In genomic region chr6:166999845-167000253, GRCh38 we compare ENCODE assay signal across 8 cellular contexts. TPM values are rescaled to one million over a fixed set of nuclear protein-coding genes. Genes with fewer than 3 reads are reported as not detected.
DNase-seq lines count a peak whose midpoint lies in the region; ATAC-seq and TF ChIP-seq lines count a peak whose summit lies in the region.

No MANE protein-coding gene starts in this region.

- WGBS in smooth muscle cell (ENCODE audit: low lambda C conversion rate): 4% methylated on average over 16 of the region's 16 CpGs

- H3K36me3 ChIP-seq in smooth muscle cell (ENCODE audit: low read depth): peaks cover 7% of the 10 kb centered on the region

- peaks cover 27% of the 10 kb centered on the region for H3K79me2 ChIP-seq in smooth muscle cell (ENCODE audit: low read depth)

- peak overlapping the region; percentile 91 for H3K4me3 ChIP-seq in iPS-11a (ENCODE audit: low read depth, low read length)
- H3K4me3 ChIP-seq in smooth muscle cell: peak overlapping the region; percentile 86

- peak overlapping the region; percentile 85 for H3K4me3 Mint-ChIP-seq in activated naive CD4-positive, alpha-beta T cell treated with anti-CD3 and anti-CD28 coated beads for 36 hours
- peak overlapping the region; percentile 90 for H3K4me3 Mint-ChIP-seq in activated B cell treated with CpG ODN at 0.5 μM for 24 hours

- H3K9me3 ChIP-seq in smooth muscle cell (replicated peaks; ENCODE audit: low read depth): no peaks in the 10 kb centered on the region

- H3K27ac ChIP-seq in smooth muscle cell (ENCODE audit: low read depth): peak overlapping the region; percentile 76

- H3K36me3 Mint-ChIP-seq in activated naive CD4-positive, alpha-beta T cell treated with anti-CD3 and anti-CD28 coated beads for 36 hours (ENCODE audit: low read depth): peaks cover 8% of the 10 kb centered on the region
- H3K36me3 Mint-ChIP-seq in activated B cell treated with CpG ODN at 0.5 μM for 24 hours (ENCODE audit: low read depth): peaks cover 21% of the 10 kb centered on the region

- no peaks in the 10 kb centered on the region for H3K9me3 Mint-ChIP-seq in activated naive CD4-positive, alpha-beta T cell treated with anti-CD3 and anti-CD28 coated beads for 36 hours
- H3K9me3 Mint-ChIP-seq in activated B cell treated with CpG ODN at 0.5 μM for 24 hours: no peaks in the 10 kb centered on the region

- DNase-seq in activated naive CD4-positive, alpha-beta T cell treated with anti-CD3 and anti-CD28 coated beads for 36 hours: peak; percentile 13
- no peak for DNase-seq in activated naive CD4-positive, alpha-beta T cell treated with anti-CD3 and anti-CD28 coated beads, Interleukin-2, amount 50 U/mL, for 16 hours
- DNase-seq in activated B cell treated with CpG ODN at 0.5 μM for 24 hours (no peak), smooth muscle cell (lab: John Stamatoyannopoulos, UW; ENCODE audit: unreplicated experiment) (no peak)
- no peak for DNase-seq in activated CD8-positive, alpha-beta memory T cell treated with anti-CD3 and anti-CD28 coated beads, Interleukin-2, amount 50 U/mL, for 4 hours

- intact Hi-C loops in activated naive CD4-positive, alpha-beta T cell treated with anti-CD3 and anti-CD28 coated beads for 36 hours (cut with micrococcal nuclease): loop anchor here (1.0 to 5.0 kb wide), 6 partner anchors 47 to 617 kb away; partner anchors contain the start of genes MPC1 and RPS6KA2
- intact Hi-C loops in activated B cell treated with CpG ODN at 0.5 μM for 24 hours (cut with micrococcal nuclease): loop anchor here (1.0 to 5.0 kb wide), 12 partner anchors 21 to 658 kb away; partner anchors contain the start of genes RAMACL, RNASET2, RPS6KA2 and SFT2D1

- TF ChIP-seq CTCF in activated B cell treated with CpG ODN at 0.5 μM for 24 hours (IDR thresholded peaks at IDR 0.05) (no peak), smooth muscle cell (IDR thresholded peaks at IDR 0.05; ENCODE audit: borderline replicate concordance, insufficient read depth, poor library complexity, severe bottlenecking) (no peak)

- peaks cover 26% of the 10 kb centered on the region for H3K4me1 Mint-ChIP-seq in activated naive CD4-positive, alpha-beta T cell treated with anti-CD3 and anti-CD28 coated beads for 36 hours (ENCODE audit: low read depth)
- H3K4me1 Mint-ChIP-seq in activated B cell treated with CpG ODN at 0.5 μM for 24 hours: peaks cover 29% of the 10 kb centered on the region

- H3F3A ChIP-seq in smooth muscle cell (ENCODE audit: low read depth): no peaks in the 10 kb centered on the region

- H3K4me2 ChIP-seq in smooth muscle cell: peak overlapping the region; percentile 93

- peaks cover 3% of the 10 kb centered on the region for H4K20me1 ChIP-seq in smooth muscle cell (ENCODE audit: low read depth)

- no peaks in the 10 kb centered on the region for H3K27me3 Mint-ChIP-seq in activated naive CD4-positive, alpha-beta T cell treated with anti-CD3 and anti-CD28 coated beads for 36 hours (ENCODE audit: low read depth)
- H3K27me3 Mint-ChIP-seq in activated B cell treated with CpG ODN at 0.5 μM for 24 hours: no peaks in the 10 kb centered on the region

- peak overlapping the region; percentile 77 for H3K9ac ChIP-seq in smooth muscle cell (ENCODE audit: low read depth)

- H3K27ac Mint-ChIP-seq in activated naive CD4-positive, alpha-beta T cell treated with anti-CD3 and anti-CD28 coated beads for 36 hours: peak overlapping the region; percentile 60
- peak overlapping the region; percentile 66 for H3K27ac Mint-ChIP-seq in activated B cell treated with CpG ODN at 0.5 μM for 24 hours

- CTCF ChIA-PET in activated naive CD4-positive, alpha-beta T cell treated with anti-CD3 and anti-CD28 coated beads for 36 hours (lab: Charles Lee): interaction anchor here (0.6 to 2.5 kb wide), 5 partner anchors 11 to 1018 kb away, joined by 3 to 19 read pairs (median 4); no protein-coding TSS in a partner anchor
- CTCF ChIA-PET in activated B cell treated with CpG ODN at 0.5 μM for 24 hours (lab: Charles Lee): interaction anchor here (1.0 to 3.2 kb wide), 6 partner anchors 10 to 225 kb away, joined by 3 to 50 read pairs (median 5); no protein-coding TSS in a partner anchor

- POLR2A ChIA-PET in activated B cell treated with CpG ODN at 0.5 μM for 24 hours (lab: Charles Lee): interaction anchor here (0.9 to 3.5 kb wide), 14 partner anchors 12 to 141 kb away, joined by 3 to 49 read pairs (median 6); partner anchors contain the start of genes CCR6 and RNASET2

- peak overlapping the region; percentile 96 for H2AFZ ChIP-seq in smooth muscle cell (ENCODE audit: low read depth)

- H3K27me3 ChIP-seq in smooth muscle cell (ENCODE audit: low read depth): no peaks in the 10 kb centered on the region

- ATAC-seq in activated B cell treated with CpG ODN at 0.5 μM for 24 hours (ENCODE audit: low read depth) (no peak), GM19397 (IDR thresholded peaks at IDR 0.05; ENCODE audit: unreplicated experiment) (no peak), HG03039 (IDR thresholded peaks at IDR 0.05; ENCODE audit: unreplicated experiment) (no peak)

- H3K4me1 ChIP-seq in smooth muscle cell (ENCODE audit: low read depth): peaks cover 11% of the 10 kb centered on the region

RNA-seq across cellular contexts. Expression of gene CEP43, which starts 0.7 kb away (rescaled TPM):
- total RNA-seq in activated naive CD4-positive, alpha-beta T cell treated with anti-CD3 and anti-CD28 coated beads for 36 hours: 10 to 100 TPM; 19.6 to 20.3 TPM
- total RNA-seq in activated B cell treated with CpG ODN at 0.5 μM for 24 hours (26.8 and 31.0 TPM in 2 replicates), smooth muscle cell (16.0 and 26.0 TPM in 2 replicates)
- 9.7 and 13.2 TPM in 2 replicates for polyA plus RNA-seq in smooth muscle cell

RNA-seq across cellular contexts. Expression of gene RNASET2, which starts 43.5 kb away (rescaled TPM):
- 10 to 100 TPM; 74.1 to 75.6 TPM for total RNA-seq in activated naive CD4-positive, alpha-beta T cell treated with anti-CD3 and anti-CD28 coated beads for 36 hours
- total RNA-seq in activated B cell treated with CpG ODN at 0.5 μM for 24 hours (118 and 135 TPM in 2 replicates), smooth muscle cell (16.8 and 20.6 TPM in 2 replicates)
- polyA plus RNA-seq in smooth muscle cell: 29.3 and 34.1 TPM in 2 replicates
